ENCODE assay signal across 28 cellular contexts in genomic region chr15:66588971-66589370, GRCh38. TPM values are rescaled to one million over a fixed set of nuclear protein-coding genes. Genes with fewer than 3 reads are reported as not detected.
DNase-seq lines count a peak whose midpoint lies in the region; ATAC-seq and TF ChIP-seq lines count a peak whose summit lies in the region.
"Had no signal": no experiment of that assay in that cellular context is flagged by ENCODE, and none has a peak within 500 bp of the region (broad histone marks: within the 10 kb centered on the region; RNA-seq: fewer than 3 reads in every experiment).

No MANE protein-coding gene starts in this region.

- H3K4me3 ChIP-seq in HCT116 (replicated peaks in 1 of 2; ENCODE audit: low read depth in 1 of 2, low read length in 2 of 2) (peak overlapping the region; percentile 30 to 37), OCI-LY7 (ENCODE audit: low read depth, low read length, poor library complexity, severe bottlenecking) (no peak overlapping the region), endodermal cell (ENCODE audit: low read length) (no peak overlapping the region), mucosa of descending colon (no peak overlapping the region), uterus (no peak overlapping the region)
- H3K4me3 ChIP-seq: esophagus squamous epithelium, thoracic aorta had no signal

- peaks cover 0 to 10% of the 10 kb centered on the region in 2 experiments; a peak in 2 of 4 replicates for H3K4me1 ChIP-seq in HCT116 (ENCODE audit: control insufficient read depth in 1 of 2, insufficient read depth in 2 of 2, low read length in 2 of 2)
- no peaks in the 10 kb centered on the region for H3K4me1 ChIP-seq in OCI-LY7 (ENCODE audit: insufficient read depth, low read length, poor library complexity, severe bottlenecking)
- H3K4me1 ChIP-seq in endodermal cell (ENCODE audit: control insufficient read depth, insufficient read depth, low read length) = peaks cover 20% of the 10 kb centered on the region
- H3K4me1 ChIP-seq in mucosa of descending colon (ENCODE audit: low read depth) = no peaks in the 10 kb centered on the region
- no peaks in the 10 kb centered on the region for H3K4me1 ChIP-seq in uterus
- H3K4me1 ChIP-seq: esophagus squamous epithelium had no signal

- H4K20me1 ChIP-seq in HCT116 (ENCODE audit: insufficient read depth) (no peaks in the 10 kb centered on the region), OCI-LY7 (ENCODE audit: insufficient read depth, low read length) (no peaks in the 10 kb centered on the region)

- CTCF ChIA-PET in HCT116 (lab: Charles Lee) = interaction anchor here (1.3 kb wide), 1 partner anchor 16 kb away, joined by 6 read pairs; no protein-coding TSS in a partner anchor
- CTCF ChIA-PET in OCI-LY7 (lab: Charles Lee; ENCODE audit: unreplicated experiment) = no interaction called here

- H3K36me3 ChIP-seq in HCT116 (ENCODE audit: control insufficient read depth in 1 of 2, insufficient read depth in 2 of 2, low read length in 2 of 2) (no peaks in the 10 kb centered on the region), OCI-LY7 (ENCODE audit: insufficient read depth, low read length) (no peaks in the 10 kb centered on the region), endodermal cell (ENCODE audit: control insufficient read depth, insufficient read depth, low read length) (no peaks in the 10 kb centered on the region), mucosa of descending colon (ENCODE audit: low read depth) (no peaks in the 10 kb centered on the region), uterus (no peaks in the 10 kb centered on the region)
- H3K36me3 ChIP-seq: esophagus squamous epithelium, thoracic aorta had no signal

- H3K36me3 Mint-ChIP-seq in endodermal cell (ENCODE audit: low read depth) = no peaks in the 10 kb centered on the region
- H3K36me3 Mint-ChIP-seq: activated naive CD4-positive, alpha-beta T cell treated with anti-CD3 and anti-CD28 coated beads, Interleukin-2, amount 50 U/mL, for 24 hours; CD4-positive, alpha-beta memory T cell; naive thymus-derived CD8-positive, alpha-beta T cell had no signal

- peaks cover 43% of the 10 kb centered on the region for H3K4me1 Mint-ChIP-seq in endodermal cell
- H3K4me1 Mint-ChIP-seq: activated B cell treated with CpG ODN at 0.5 μM for 24 hours; activated naive CD4-positive, alpha-beta T cell treated with anti-CD3 and anti-CD28 coated beads, Interleukin-2, amount 50 U/mL, for 24 hours; CD4-positive, alpha-beta memory T cell; naive thymus-derived CD8-positive, alpha-beta T cell had no signal

- no peak overlapping the region for H3K4me3 Mint-ChIP-seq in endodermal cell
- H3K4me3 Mint-ChIP-seq: activated B cell treated with CpG ODN at 0.5 μM for 24 hours; activated naive CD4-positive, alpha-beta T cell treated with anti-CD3 and anti-CD28 coated beads, Interleukin-2, amount 50 U/mL, for 24 hours; CD4-positive, alpha-beta memory T cell; naive thymus-derived CD8-positive, alpha-beta T cell; stimulated activated naive CD8-positive, alpha-beta T cell treated with anti-CD3 and anti-CD28 coated beads, Interleukin-15, Interleukin-2, amounts not matched to agents 100 ng/mL and 50 ng/mL, for 24 hours had no signal

- no peaks in the 10 kb centered on the region for H3K9me2 ChIP-seq in HCT116 (ENCODE audit: insufficient read depth)
- H3K9me2 ChIP-seq in OCI-LY7 (ENCODE audit: insufficient read depth, low read length) = no peaks in the 10 kb centered on the region

- WGBS in endodermal cell (ENCODE audit: insufficient coverage in 1 of 2, insufficient read length in 1 of 2), 2 experiments = 83 to 85% methylated on average over 6 to 8 of the region's 8 CpGs

- no peaks in the 10 kb centered on the region for H3K9me3 Mint-ChIP-seq in endodermal cell
- H3K9me3 Mint-ChIP-seq: activated B cell treated with CpG ODN at 0.5 μM for 24 hours; activated naive CD4-positive, alpha-beta T cell treated with anti-CD3 and anti-CD28 coated beads, Interleukin-2, amount 50 U/mL, for 24 hours; CD4-positive, alpha-beta memory T cell; naive thymus-derived CD8-positive, alpha-beta T cell; stimulated activated naive CD8-positive, alpha-beta T cell treated with anti-CD3 and anti-CD28 coated beads, Interleukin-15, Interleukin-2, amounts not matched to agents 100 ng/mL and 50 ng/mL, for 24 hours had no signal

- RAD21 ChIA-PET in HCT116 (lab: Charles Lee; ENCODE audit: low non-redundant PET in 1 of 2, low total read pairs in 2 of 2, uncharacterized antibody in 2 of 2, unreplicated experiment in 2 of 2) = no interaction called here

- peak overlapping the region; percentile 60 for H2AFZ ChIP-seq in HCT116 (ENCODE audit: low read depth, low read length, poor library complexity, severe bottlenecking)
- no peak overlapping the region for H2AFZ ChIP-seq in OCI-LY7 (ENCODE audit: low read length)

- no peak overlapping the region for H3K27ac Mint-ChIP-seq in endodermal cell
- H3K27ac Mint-ChIP-seq: activated B cell treated with CpG ODN at 0.5 μM for 24 hours; activated naive CD4-positive, alpha-beta T cell treated with anti-CD3 and anti-CD28 coated beads, Interleukin-2, amount 50 U/mL, for 24 hours; CD4-positive, alpha-beta memory T cell; naive thymus-derived CD8-positive, alpha-beta T cell; stimulated activated naive CD8-positive, alpha-beta T cell treated with anti-CD3 and anti-CD28 coated beads, Interleukin-15, Interleukin-2, amounts not matched to agents 100 ng/mL and 50 ng/mL, for 24 hours had no signal

- no peak; a peak in 1 of 6 replicates for TF ChIP-seq CTCF in HCT116 (IDR thresholded peaks at IDR 0.05 in 2 of 3, conservative IDR thresholded peaks at IDR 0.05 in 1 of 3; ENCODE audit: borderline replicate concordance in 1 of 3, insufficient read depth in 1 of 3, low read depth in 2 of 3, low read length in 2 of 3)
- no peak for TF ChIP-seq CTCF in OCI-LY7 (conservative IDR thresholded peaks at IDR 0.05; ENCODE audit: low read length)
- no peak for TF ChIP-seq CTCF in endodermal cell (conservative IDR thresholded peaks at IDR 0.05)
- no peak for TF ChIP-seq CTCF in mucosa of descending colon (IDR thresholded peaks at IDR 0.05)
- no peak for TF ChIP-seq CTCF in uterus (IDR thresholded peaks at IDR 0.05)

- DNase-seq in HCT116 (ENCODE audit: low read depth, low spot score) = peak; percentile 42
- no peak for DNase-seq in OCI-LY7 (ENCODE audit: low spot score)
- DNase-seq in endodermal cell = peak; percentile 75
- DNase-seq in mucosa of descending colon = peak in 1 of 3 donors; percentile 21
- no peak for DNase-seq in stimulated activated CD4-positive, alpha-beta T cell treated with anti-CD3 and anti-CD28 coated beads, Interleukin-15, amount 100 ng/mL, for 24 hours
- DNase-seq in sciatic nerve (ENCODE audit: low spot score) = no peak
- DNase-seq in uterus = no peak
- DNase-seq: activated B cell treated with CpG ODN at 0.5 μM for 24 hours; activated CD4-positive, alpha-beta T cell treated with anti-CD3 and anti-CD28 coated beads, Interleukin-2, amount 50 U/mL, for 48 hours; activated CD8-positive, alpha-beta memory T cell treated with anti-CD3 and anti-CD28 coated beads, Interleukin-2, amount 50 U/mL, for 4 hours; CD4-positive, alpha-beta memory T cell; EL; esophagus squamous epithelium; foreskin melanocyte; GOT3; midbrain; MV-4-11; NCI-H446; occipital lobe; T1000 had no signal

- BruUV-seq in HCT116 (replicated peaks; lab: Mats Ljungman, UMichigan) = no TSS peak
- no TSS peak for BruUV-seq in OCI-LY7 (replicated peaks; lab: Mats Ljungman, UMichigan)

- no peak for TF ChIP-seq RAD21 in HCT116 (IDR thresholded peaks at IDR 0.05; ENCODE audit: low read depth)

- POLR2A ChIA-PET in HCT116 (lab: Charles Lee) = no interaction called here
- POLR2A ChIA-PET in OCI-LY7 (lab: Charles Lee) = interaction anchor here (0.7 kb wide), 1 partner anchor 33 kb away, joined by 3 read pairs; no protein-coding TSS in a partner anchor

- peak; percentile 19 for TF ChIP-seq POLR2A in HCT116 (IDR thresholded peaks at IDR 0.05; ENCODE audit: borderline replicate concordance, extremely low read depth, insufficient read depth, insufficient read length)
- no peak for TF ChIP-seq POLR2A in uterus (IDR thresholded peaks at IDR 0.05)

- peaks cover 7% of the 10 kb centered on the region for H3K27me3 Mint-ChIP-seq in endodermal cell (ENCODE audit: insufficient read depth)

- no peaks in the 10 kb centered on the region for H3K79me2 ChIP-seq in HCT116 (ENCODE audit: insufficient read depth, low read length)
- no peaks in the 10 kb centered on the region for H3K79me2 ChIP-seq in OCI-LY7 (ENCODE audit: insufficient read depth, low read depth, low read length)

- no peak overlapping the region for H3K9ac ChIP-seq in HCT116 (ENCODE audit: low read length)
- H3K9ac ChIP-seq in endodermal cell (ENCODE audit: extremely low read depth, low read length, poor library complexity, severe bottlenecking) = no peak overlapping the region

- ATAC-seq in HCT116 (peak; percentile 95), mucosa of descending colon (peak; percentile 72), sciatic nerve (no peak), GM19452 (IDR thresholded peaks at IDR 0.05; ENCODE audit: unreplicated experiment) (no peak)
- ATAC-seq: naive thymus-derived CD8-positive, alpha-beta T cell had no signal

- H3K27ac ChIP-seq in HCT116 (ENCODE audit: low read depth, low read length) (no peak overlapping the region; the same call in 1 of the 2 replicates), OCI-LY7 (ENCODE audit: low read depth, low read length, poor library complexity, severe bottlenecking) (no peak overlapping the region), endodermal cell (ENCODE audit: low read depth, low read length) (no peak overlapping the region), uterus (no peak overlapping the region)
- H3K27ac ChIP-seq: esophagus squamous epithelium, thoracic aorta had no signal

- H3K27me3 ChIP-seq in HCT116 (ENCODE audit: insufficient read depth, low read length) = no peaks in the 10 kb centered on the region
- H3K27me3 ChIP-seq in endodermal cell (ENCODE audit: control insufficient read depth, insufficient read depth, low read length, poor library complexity, severe bottlenecking) = no peaks in the 10 kb centered on the region
- no peaks in the 10 kb centered on the region for H3K27me3 ChIP-seq in uterus

- intact Hi-C loops in HCT116 (cut with micrococcal nuclease) (no loop called here), OCI-LY7 (cut with micrococcal nuclease; ENCODE audit: unreplicated experiment) (no loop called here), mucosa of descending colon (cut with DNase I, micrococcal nuclease) (no loop called here), sciatic nerve (cut with DNase I) (no loop called here), uterus (cut with DNase I; ENCODE audit: low total_unique reads) (no loop called here)

- H3K4me2 ChIP-seq in HCT116 (ENCODE audit: low read length) (peak overlapping the region; percentile 62), OCI-LY7 (ENCODE audit: low read length) (peak overlapping the region; percentile 23; the same call in 1 of the 2 replicates)

- H3K9me3 ChIP-seq in HCT116 (ENCODE audit: control insufficient read depth in 1 of 2, insufficient read depth in 1 of 2, low read depth in 1 of 2, low read length in 2 of 2) (no peaks in the 10 kb centered on the region), OCI-LY7 (ENCODE audit: low read length) (no peaks in the 10 kb centered on the region), endodermal cell (ENCODE audit: control insufficient read depth, low read length) (no peaks in the 10 kb centered on the region), mucosa of descending colon (no peaks in the 10 kb centered on the region), uterus (no peaks in the 10 kb centered on the region)
- H3K9me3 ChIP-seq: esophagus squamous epithelium, thoracic aorta had no signal

RNA-seq across cellular contexts. Expression of gene LCTL, which starts 23.2 kb away (rescaled TPM):
- not detected for total RNA-seq in HCT116 (2021; ENCODE audit: unreplicated experiment)
- 0.04 and 0.10 TPM in 2 replicates for polyA plus RNA-seq in HCT116 (2012)
- total RNA-seq in OCI-LY7 (2014; rRNA removed; shearing (Covaris generic)) = not detected in 2 replicates
- total RNA-seq in OCI-LY7 (2022) = not detected in 2 replicates
- under 1 TPM; 0.51 to 0.77 TPM for total RNA-seq in endodermal cell
- 2.2 TPM for polyA plus RNA-seq in endodermal cell (2013, experiment 1 of 2)
- polyA plus RNA-seq in endodermal cell (2013, experiment 2 of 2) = 4.4 TPM
- not detected for total RNA-seq in mucosa of descending colon
- 19.6 TPM for total RNA-seq in sciatic nerve
- total RNA-seq in uterus = not detected
- total RNA-seq: A673; activated B cell treated with CpG ODN at 0.5 μM for 24 hours; CD4-positive, alpha-beta memory T cell; esophagus squamous epithelium; liver; naive thymus-derived CD8-positive, alpha-beta T cell; pulmonary artery endothelial cell; thoracic aorta had no signal
- polyA plus RNA-seq: CD4-positive, alpha-beta memory T cell; naive thymus-derived CD8-positive, alpha-beta T cell had no signal

Comparison
In these comparisons a context has a peak if more than half of its experiments do, and no peak if none do; other contexts are left out.
1. ATAC-seq: peak in HCT116 (single experiment) and mucosa of descending colon (single experiment); none in sciatic nerve (single experiment) and GM19452 (single experiment).
2. DNase-seq: peak in HCT116 (single experiment) and endodermal cell (single experiment); none in OCI-LY7 (single experiment), stimulated activated CD4-positive, alpha-beta T cell treated with anti-CD3 and anti-CD28 coated beads, Interleukin-15, amount 100 ng/mL, for 24 hours (single experiment), sciatic nerve (single experiment) and uterus (0 of 2).
3. H3K4me3 ChIP-seq: peak in HCT116 (2 of 2); none in OCI-LY7 (single experiment), endodermal cell (single experiment), mucosa of descending colon (single experiment) and uterus (0 of 2).
4. RNA of gene LCTL, which starts 23.2 kb away (total RNA-seq): 19.6 TPM in sciatic nerve (single experiment); 0.51 to 0.77 TPM in endodermal cell, not detected in OCI-LY7, not detected in HCT116 (single experiment), not detected in mucosa of descending colon and not detected in uterus; every median in the first group is over 10 times any median in the second.